34 cellular contexts compared by ENCODE assay signal in genomic region chr9:93634311-93635185, GRCh38. TPM values are rescaled to one million over a fixed set of nuclear protein-coding genes. Genes with fewer than 3 reads are reported as not detected.
A peak's percentile ranks its signal among the peaks of the same experiment; 100 is the strongest.
DNase-seq lines count a peak whose midpoint lies in the region; ATAC-seq and TF ChIP-seq lines count a peak whose summit lies in the region.
"Had no signal": no experiment of that assay in that cellular context is flagged by ENCODE, and none has a peak within 500 bp of the region (broad histone marks: within the 10 kb centered on the region; RNA-seq: fewer than 3 reads in every experiment).

No MANE protein-coding gene starts in this region.

- no peaks in the 10 kb centered on the region for H3K27me3 Mint-ChIP-seq in activated naive CD8-positive, alpha-beta T cell treated with anti-CD3 and anti-CD28 coated beads, Interleukin-2, amount 50 U/mL, for 24 hours
- no peaks in the 10 kb centered on the region for H3K27me3 Mint-ChIP-seq in activated naive CD8-positive, alpha-beta T cell treated with anti-CD3 and anti-CD28 coated beads for 36 hours
- H3K27me3 Mint-ChIP-seq in activated CD4-positive, alpha-beta memory T cell treated with anti-CD3 and anti-CD28 coated beads, Interleukin-2, amount 10 ng/mL, durations not matched to agents 7 days and 5 days, result no peaks in the 10 kb centered on the region
- peaks cover 4% of the 10 kb centered on the region for H3K27me3 Mint-ChIP-seq in glutamatergic neuron (ENCODE audit: unreplicated experiment)
- no peaks in the 10 kb centered on the region for H3K27me3 Mint-ChIP-seq in Calu3 (ENCODE audit: unreplicated experiment)
- H3K27me3 Mint-ChIP-seq: activated T-helper 17 cell treated with anti-CD3 and anti-CD28 coated beads, Interleukin-2, amount 50 U/mL, for 72 hours; CD4-positive, alpha-beta T cell; dendritic cell treated with granulocyte-macrophage colony-stimulating factor and Interleukin-4, amounts not matched to agents 40 ng/mL and 50 ng/mL, for 4 days; stimulated activated naive CD8-positive, alpha-beta T cell treated with anti-CD3 and anti-CD28 coated beads, Interleukin-15, amount 100 ng/mL, for 72 hours; T-helper 17 cell had no signal

- H3K4me1 ChIP-seq in spleen, result no peaks in the 10 kb centered on the region
- H3K4me1 ChIP-seq: A549, ascending aorta, uterus had no signal

- peaks cover 20% of the 10 kb centered on the region for H3K9me3 Mint-ChIP-seq in activated naive CD8-positive, alpha-beta T cell treated with anti-CD3 and anti-CD28 coated beads, Interleukin-2, amount 50 U/mL, for 24 hours
- peaks cover 16% of the 10 kb centered on the region for H3K9me3 Mint-ChIP-seq in activated naive CD8-positive, alpha-beta T cell treated with anti-CD3 and anti-CD28 coated beads for 36 hours
- peaks cover 6% of the 10 kb centered on the region for H3K9me3 Mint-ChIP-seq in activated CD4-positive, alpha-beta memory T cell treated with anti-CD3 and anti-CD28 coated beads, Interleukin-2, amount 10 ng/mL, durations not matched to agents 7 days and 5 days
- H3K9me3 Mint-ChIP-seq in glutamatergic neuron (ENCODE audit: unreplicated experiment) (peaks cover 3% of the 10 kb centered on the region), Calu3 (ENCODE audit: low read depth, unreplicated experiment) (no peaks in the 10 kb centered on the region)

- TF ChIP-seq CTCF in glutamatergic neuron (IDR thresholded peaks at IDR 0.05; ENCODE audit: partially characterized antibody, unreplicated experiment) (no peak), spleen (IDR thresholded peaks at IDR 0.05 in 8 of 11, conservative IDR thresholded peaks at IDR 0.05 in 3 of 11) (no peak), Calu3 (IDR thresholded peaks at IDR 0.05; ENCODE audit: unreplicated experiment) (no peak)

- H3K36me3 ChIP-seq in spleen, result peaks cover 2 to 100% (median 74%) of the 10 kb centered on the region in 6 donors
- H3K36me3 ChIP-seq: cardiac muscle cell, ovary, uterus had no signal

- POLR2A ChIA-PET in activated CD4-positive, alpha-beta memory T cell treated with anti-CD3 and anti-CD28 coated beads, Interleukin-2, amount 10 ng/mL, durations not matched to agents 7 days and 5 days (lab: Charles Lee), result no interaction called here

- H3K4me1 Mint-ChIP-seq in activated naive CD8-positive, alpha-beta T cell treated with anti-CD3 and anti-CD28 coated beads, Interleukin-2, amount 50 U/mL, for 24 hours, result no peaks in the 10 kb centered on the region
- H3K4me1 Mint-ChIP-seq in activated naive CD8-positive, alpha-beta T cell treated with anti-CD3 and anti-CD28 coated beads for 36 hours, result peaks cover 2% of the 10 kb centered on the region
- H3K4me1 Mint-ChIP-seq in activated CD4-positive, alpha-beta memory T cell treated with anti-CD3 and anti-CD28 coated beads, Interleukin-2, amount 10 ng/mL, durations not matched to agents 7 days and 5 days, result no peaks in the 10 kb centered on the region
- H3K4me1 Mint-ChIP-seq in glutamatergic neuron (ENCODE audit: low read depth, unreplicated experiment) (peaks cover 11% of the 10 kb centered on the region), Calu3 (ENCODE audit: low read depth, unreplicated experiment) (no peaks in the 10 kb centered on the region)

- H3K4me3 ChIP-seq in spleen, result no peak overlapping the region
- H3K4me3 ChIP-seq: A549, ascending aorta, cardiac muscle cell, esophagus muscularis mucosa, ovary, PC-9, uterus had no signal

- no peak overlapping the region for H3K27ac Mint-ChIP-seq in activated naive CD8-positive, alpha-beta T cell treated with anti-CD3 and anti-CD28 coated beads, Interleukin-2, amount 50 U/mL, for 24 hours
- H3K27ac Mint-ChIP-seq in activated naive CD8-positive, alpha-beta T cell treated with anti-CD3 and anti-CD28 coated beads for 36 hours, result no peak overlapping the region
- no peak overlapping the region for H3K27ac Mint-ChIP-seq in activated CD4-positive, alpha-beta memory T cell treated with anti-CD3 and anti-CD28 coated beads, Interleukin-2, amount 10 ng/mL, durations not matched to agents 7 days and 5 days
- H3K27ac Mint-ChIP-seq in glutamatergic neuron (ENCODE audit: unreplicated experiment) (no peak overlapping the region), Calu3 (ENCODE audit: unreplicated experiment) (no peak overlapping the region)
- H3K27ac Mint-ChIP-seq: activated naive CD4-positive, alpha-beta T cell treated with anti-CD3 and anti-CD28 coated beads, Interleukin-2, amount 50 U/mL, for 72 hours; CD4-positive, alpha-beta T cell; dendritic cell treated with granulocyte-macrophage colony-stimulating factor and Interleukin-4, amounts not matched to agents 40 ng/mL and 50 ng/mL, for 4 days; T-helper 17 cell had no signal

- WGBS in spleen, 5 donors, result 86 to 94% (median 90%) methylated on average over 6 to 10 of the region's 10 CpGs

- BruUV-seq in Calu3 (replicated peaks; lab: Mats Ljungman, UMichigan), result no TSS peak

- DNase-seq in activated naive CD8-positive, alpha-beta T cell treated with anti-CD3 and anti-CD28 coated beads, Interleukin-2, amount 50 U/mL, for 24 hours, result no peak
- no peak for DNase-seq in activated naive CD8-positive, alpha-beta T cell treated with anti-CD3 and anti-CD28 coated beads for 36 hours
- DNase-seq in activated CD4-positive, alpha-beta memory T cell treated with anti-CD3 and anti-CD28 coated beads, Interleukin-2, amount 10 ng/mL, durations not matched to agents 7 days and 5 days, result peak; percentile 12
- DNase-seq in glutamatergic neuron (peak; percentile 3), spleen (peak; percentile 51), Calu3 (no peak), NK-92 (lab: John Stamatoyannopoulos, UW; ENCODE audit: unreplicated experiment) (no peak)
- DNase-seq: AML-193; CD4-positive, alpha-beta T cell; foreskin fibroblast; GOT3; KG1; NCI-H1105; NCI-H1930; NCI-H2171 treated with DMSO at 0.1 percent for 48 hours; NCI-H510A; NK-92 treated with Interleukin-12 subunit alpha and Interleukin-12 subunit beta, amount 100 ng/mL, for 24 hours; PC-9; retina; Right ventricle myocardium superior; stimulated activated CD4-positive, alpha-beta T cell treated with anti-CD3 and anti-CD28 coated beads, Interleukin-12 subunit alpha, Interleukin-12 subunit beta, amount 100 ng/mL, for 4 hours; stimulated activated CD4-positive, alpha-beta T cell treated with anti-CD3 and anti-CD28 coated beads, Interleukin-2, amount 100 ng/mL, for 48 hours had no signal

- no peaks in the 10 kb centered on the region for H3K27me3 ChIP-seq in spleen (replicated peaks in 1 of 7)
- H3K27me3 ChIP-seq: ascending aorta, cardiac muscle cell, esophagus muscularis mucosa, ovary, uterus had no signal

- intact Hi-C loops in spleen (cut with DNase I; ENCODE audit: low total_unique reads), result no loop called here
- intact Hi-C loops in Calu3 (cut with micrococcal nuclease; ENCODE audit: unreplicated experiment), result no loop called here

- no peak for TF ChIP-seq POLR2A in spleen (IDR thresholded peaks at IDR 0.05)

- ATAC-seq in activated naive CD8-positive, alpha-beta T cell treated with anti-CD3 and anti-CD28 coated beads, Interleukin-2, amount 50 U/mL, for 24 hours, result peak; percentile 38
- ATAC-seq in GM19455 (IDR thresholded peaks at IDR 0.05; ENCODE audit: unreplicated experiment), result no peak
- ATAC-seq: A549; activated naive CD4-positive, alpha-beta T cell treated with anti-CD3 and anti-CD28 coated beads, Interleukin-2, amount 50 U/mL, for 72 hours; activated T-helper 17 cell treated with anti-CD3 and anti-CD28 coated beads, Interleukin-2, amount 50 U/mL, for 72 hours; stimulated activated naive CD8-positive, alpha-beta T cell treated with anti-CD3 and anti-CD28 coated beads, Interleukin-15, amount 100 ng/mL, for 72 hours; T-helper 17 cell had no signal

- H3K36me3 Mint-ChIP-seq in activated naive CD8-positive, alpha-beta T cell treated with anti-CD3 and anti-CD28 coated beads, Interleukin-2, amount 50 U/mL, for 24 hours (ENCODE audit: low read depth), result peaks cover 41% of the 10 kb centered on the region
- H3K36me3 Mint-ChIP-seq in activated naive CD8-positive, alpha-beta T cell treated with anti-CD3 and anti-CD28 coated beads for 36 hours, result peaks cover 43% of the 10 kb centered on the region
- peaks cover 39% of the 10 kb centered on the region for H3K36me3 Mint-ChIP-seq in activated CD4-positive, alpha-beta memory T cell treated with anti-CD3 and anti-CD28 coated beads, Interleukin-2, amount 10 ng/mL, durations not matched to agents 7 days and 5 days (ENCODE audit: low read depth)
- H3K36me3 Mint-ChIP-seq in glutamatergic neuron (ENCODE audit: unreplicated experiment) (peaks cover 27% of the 10 kb centered on the region), Calu3 (ENCODE audit: insufficient read depth, unreplicated experiment) (peaks cover 5% of the 10 kb centered on the region)

- no peak overlapping the region for H3K27ac ChIP-seq in spleen
- H3K27ac ChIP-seq: A549, ascending aorta, cardiac muscle cell, esophagus muscularis mucosa, ovary, PC-9, uterus had no signal

- H3K4me3 Mint-ChIP-seq in activated naive CD8-positive, alpha-beta T cell treated with anti-CD3 and anti-CD28 coated beads, Interleukin-2, amount 50 U/mL, for 24 hours, result no peak overlapping the region
- no peak overlapping the region for H3K4me3 Mint-ChIP-seq in activated naive CD8-positive, alpha-beta T cell treated with anti-CD3 and anti-CD28 coated beads for 36 hours
- H3K4me3 Mint-ChIP-seq in activated CD4-positive, alpha-beta memory T cell treated with anti-CD3 and anti-CD28 coated beads, Interleukin-2, amount 10 ng/mL, durations not matched to agents 7 days and 5 days, result no peak overlapping the region
- H3K4me3 Mint-ChIP-seq in glutamatergic neuron (ENCODE audit: unreplicated experiment), result no peak overlapping the region
- H3K4me3 Mint-ChIP-seq in Calu3 (ENCODE audit: low read depth, unreplicated experiment), result no peak overlapping the region
- H3K4me3 Mint-ChIP-seq: activated T-helper 17 cell treated with anti-CD3 and anti-CD28 coated beads, Interleukin-2, amount 50 U/mL, for 72 hours; CD4-positive, alpha-beta T cell; dendritic cell treated with granulocyte-macrophage colony-stimulating factor and Interleukin-4, amounts not matched to agents 40 ng/mL and 50 ng/mL, for 4 days; stimulated activated naive CD8-positive, alpha-beta T cell treated with anti-CD3 and anti-CD28 coated beads, Interleukin-15, amount 100 ng/mL, for 72 hours; T-helper 17 cell had no signal

- CTCF ChIA-PET in activated CD4-positive, alpha-beta memory T cell treated with anti-CD3 and anti-CD28 coated beads, Interleukin-2, amount 10 ng/mL, durations not matched to agents 7 days and 5 days (lab: Charles Lee), result no interaction called here
- CTCF ChIA-PET in Calu3 (lab: Charles Lee), result no interaction called here

- H3K9me3 ChIP-seq in spleen, result peaks cover 2 to 25% (median 19%) of the 10 kb centered on the region in 8 donors
- H3K9me3 ChIP-seq: uterus had no signal

RNA-seq across cellular contexts. Expression of gene PHF2, which starts 58.2 kb away (rescaled TPM):
- total RNA-seq in activated naive CD8-positive, alpha-beta T cell treated with anti-CD3 and anti-CD28 coated beads for 36 hours, result 10 to 100 TPM; 14.6 to 15.6 TPM
- 10 to 100 TPM; 25.5 to 26.8 TPM for total RNA-seq in activated CD4-positive, alpha-beta memory T cell treated with anti-CD3 and anti-CD28 coated beads, Interleukin-2, amount 10 ng/mL, durations not matched to agents 7 days and 5 days
- total RNA-seq in glutamatergic neuron (ENCODE audit: unreplicated experiment) (22.9 TPM), spleen (10 to 100 TPM; 27.6 to 46.2 (median 32.6) TPM), Calu3 (2022) (12.5 and 13.9 TPM in 2 replicates)
- polyA plus RNA-seq in spleen, result 10 to 100 TPM; 11.2 to 23.1 (median 13.7) TPM

Comparison
In these comparisons a context has a peak if more than half of its experiments do, and no peak if none do; other contexts are left out.
1. DNase-seq: peak in activated CD4-positive, alpha-beta memory T cell treated with anti-CD3 and anti-CD28 coated beads, Interleukin-2, amount 10 ng/mL, durations not matched to agents 7 days and 5 days (single experiment), glutamatergic neuron (single experiment) and spleen (single experiment); none in activated naive CD8-positive, alpha-beta T cell treated with anti-CD3 and anti-CD28 coated beads, Interleukin-2, amount 50 U/mL, for 24 hours (single experiment), activated naive CD8-positive, alpha-beta T cell treated with anti-CD3 and anti-CD28 coated beads for 36 hours (single experiment), Calu3 (single experiment) and NK-92 (single experiment).